16 cellular contexts compared by ENCODE assay signal in the genomic region with DNA sequence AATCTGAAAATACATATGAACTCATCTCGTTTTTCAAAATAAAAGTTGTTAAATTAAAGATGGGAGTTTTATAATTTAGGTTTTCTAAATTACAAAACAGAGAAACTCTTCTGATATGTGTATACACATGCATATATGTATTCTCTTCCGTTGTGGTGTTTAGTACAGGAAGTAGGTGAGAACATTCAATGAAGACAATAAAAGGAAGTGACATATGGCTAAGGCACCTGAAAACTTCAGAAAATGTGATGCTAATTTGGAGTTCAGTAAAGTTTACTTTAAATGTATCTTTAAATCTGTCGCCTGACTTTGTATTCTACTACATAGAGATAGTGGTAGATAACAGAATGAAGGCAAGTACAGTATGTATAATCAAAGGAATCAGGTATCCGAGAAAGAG. TPM values are rescaled to one million over a fixed set of nuclear protein-coding genes. Genes with fewer than 3 reads are reported as not detected.
A peak's percentile ranks its signal among the peaks of the same experiment; 100 is the strongest.
DNase-seq lines count a peak whose midpoint lies in the region; ATAC-seq and TF ChIP-seq lines count a peak whose summit lies in the region.
"Had no signal": no experiment of that assay in that cellular context is flagged by ENCODE, and none has a peak within 500 bp of the region (broad histone marks: within the 10 kb centered on the region; RNA-seq: fewer than 3 reads in every experiment).

No MANE protein-coding gene starts in this region.

- no peaks in the 10 kb centered on the region for H3K36me3 ChIP-seq in suprapubic skin

- no peak for DNase-seq in activated naive CD4-positive, alpha-beta T cell treated with Interleukin-2 at 50 U/mL for 16 hours
- DNase-seq in T-helper 17 cell (no peak), dermis blood vessel endothelial cell (peak; percentile 32), suprapubic skin (ENCODE audit: low spot score in 2 of 2) (no peak), NCI-H446 (lab: John Stamatoyannopoulos, UW) (no peak)
- DNase-seq: Calu3, DMS53, NCI-H1092, NCI-H2081 treated with DMSO at 0.1 percent for 48 hours, NCI-H510A treated with DMSO at 0.1 percent for 48 hours, NCI-H82, PC-9 had no signal

- no peaks in the 10 kb centered on the region for H3K27me3 Mint-ChIP-seq in activated naive CD4-positive, alpha-beta T cell treated with anti-CD3 and anti-CD28 coated beads, Interleukin-2, amount 50 U/mL, for 24 hours
- H3K27me3 Mint-ChIP-seq in T-helper 17 cell, result no peaks in the 10 kb centered on the region

- no peak overlapping the region for H3K4me3 ChIP-seq in suprapubic skin
- H3K4me3 ChIP-seq: PC-9 had no signal

- no peak overlapping the region for H3K27ac Mint-ChIP-seq in activated naive CD4-positive, alpha-beta T cell treated with anti-CD3 and anti-CD28 coated beads, Interleukin-2, amount 50 U/mL, for 24 hours
- H3K27ac Mint-ChIP-seq in T-helper 17 cell, result no peak overlapping the region

- H3K4me1 Mint-ChIP-seq in activated naive CD4-positive, alpha-beta T cell treated with anti-CD3 and anti-CD28 coated beads, Interleukin-2, amount 50 U/mL, for 24 hours, result peaks cover 13% of the 10 kb centered on the region
- H3K4me1 Mint-ChIP-seq in T-helper 17 cell, result peaks cover 2% of the 10 kb centered on the region

- no peak for TF ChIP-seq CTCF in suprapubic skin (IDR thresholded peaks at IDR 0.05)

- ATAC-seq in T-helper 17 cell (peak; percentile 45), HG02763 (IDR thresholded peaks at IDR 0.05; ENCODE audit: unreplicated experiment) (no peak)

- H3K4me1 ChIP-seq in suprapubic skin, result no peaks in the 10 kb centered on the region

- H3K9me3 ChIP-seq in T-helper 17 cell (ENCODE audit: control insufficient read depth, low read length, poor library complexity, severe bottlenecking), result no peaks in the 10 kb centered on the region
- H3K9me3 ChIP-seq in suprapubic skin, result no peaks in the 10 kb centered on the region

- no peaks in the 10 kb centered on the region for H3K27me3 ChIP-seq in suprapubic skin

- H3K9me3 Mint-ChIP-seq in activated naive CD4-positive, alpha-beta T cell treated with anti-CD3 and anti-CD28 coated beads, Interleukin-2, amount 50 U/mL, for 24 hours, result no peaks in the 10 kb centered on the region

- no peak for TF ChIP-seq EP300 in suprapubic skin (IDR thresholded peaks at IDR 0.05)

- H3K27ac ChIP-seq in suprapubic skin, result no peak overlapping the region
- H3K27ac ChIP-seq: C4-2B, PC-9 had no signal

- H3K4me3 Mint-ChIP-seq in activated naive CD4-positive, alpha-beta T cell treated with anti-CD3 and anti-CD28 coated beads, Interleukin-2, amount 50 U/mL, for 24 hours, result peak overlapping the region; percentile 62
- H3K4me3 Mint-ChIP-seq in T-helper 17 cell, result no peak overlapping the region

- WGBS in suprapubic skin, result 69% methylated on average over 4 of the region's 4 CpGs

- no peak for TF ChIP-seq POLR2A in suprapubic skin (IDR thresholded peaks at IDR 0.05)

- H3K36me3 Mint-ChIP-seq in activated naive CD4-positive, alpha-beta T cell treated with anti-CD3 and anti-CD28 coated beads, Interleukin-2, amount 50 U/mL, for 24 hours, result peaks cover 3% of the 10 kb centered on the region
- no peaks in the 10 kb centered on the region for H3K36me3 Mint-ChIP-seq in T-helper 17 cell (ENCODE audit: low read depth)

RNA-seq across cellular contexts. Expression of gene ITM2A, which starts 33.5 kb away (rescaled TPM):
- total RNA-seq in T-helper 17 cell (100 to 1,000 TPM; 194 to 200 TPM), dermis blood vessel endothelial cell (39.5 and 63.8 TPM in 2 replicates), suprapubic skin (10 to 100 TPM; 23.4 to 45.1 (median 27.2) TPM)
- total RNA-seq: MCF 10A, PC-9 had no signal
